8 cellular contexts compared by ENCODE assay signal in genomic region chr13:44197791-44198770, GRCh38.
DNase-seq lines count a peak whose midpoint lies in the region; ATAC-seq and TF ChIP-seq lines count a peak whose summit lies in the region.
"Had no signal": no experiment of that assay in that cellular context is flagged by ENCODE, and none has a peak within 500 bp of the region (broad histone marks: within the 10 kb centered on the region; RNA-seq: fewer than 3 reads in every experiment).

No MANE protein-coding gene starts in this region.

- no peaks in the 10 kb centered on the region for H3K9me3 ChIP-seq in mucosa of descending colon

- no peaks in the 10 kb centered on the region for H3K36me3 ChIP-seq in mucosa of descending colon (ENCODE audit: low read depth)

- H3K4me3 ChIP-seq in mucosa of descending colon = no peak overlapping the region
- H3K4me3 ChIP-seq: K562 had no signal

- no peaks in the 10 kb centered on the region for H3K4me1 ChIP-seq in mucosa of descending colon (ENCODE audit: low read depth)

- ATAC-seq in GM18907 (IDR thresholded peaks at IDR 0.05; ENCODE audit: unreplicated experiment) (peak; percentile 96), HG02763 (IDR thresholded peaks at IDR 0.05; ENCODE audit: unreplicated experiment) (peak; percentile 74), mucosa of descending colon (peak; percentile 45)
- ATAC-seq: K562 had no signal

- DNase-seq in RPMI8226 (peak; percentile 40), mucosa of descending colon (no peak), AG20443 (ENCODE audit: low spot score) (no peak), DMS79 treated with DMSO at 0.1 percent for 48 hours (lab: John Stamatoyannopoulos, UW) (no peak), epidermal melanocyte (ENCODE audit: insufficient read length, low spot score) (no peak)

- TF ChIP-seq CTCF in mucosa of descending colon (IDR thresholded peaks at IDR 0.05) = no peak

- intact Hi-C loops in mucosa of descending colon (cut with DNase I, micrococcal nuclease) = no loop called here

Comparison
In these comparisons a context has a peak if more than half of its experiments do, and no peak if none do; other contexts are left out.
1. ATAC-seq: peak in every context shown above with its lines; median percentile 96 in GM18907; 74 in HG02763; 45 in mucosa of descending colon.